8 cellular contexts compared by ENCODE assay signal in the genomic region with DNA sequence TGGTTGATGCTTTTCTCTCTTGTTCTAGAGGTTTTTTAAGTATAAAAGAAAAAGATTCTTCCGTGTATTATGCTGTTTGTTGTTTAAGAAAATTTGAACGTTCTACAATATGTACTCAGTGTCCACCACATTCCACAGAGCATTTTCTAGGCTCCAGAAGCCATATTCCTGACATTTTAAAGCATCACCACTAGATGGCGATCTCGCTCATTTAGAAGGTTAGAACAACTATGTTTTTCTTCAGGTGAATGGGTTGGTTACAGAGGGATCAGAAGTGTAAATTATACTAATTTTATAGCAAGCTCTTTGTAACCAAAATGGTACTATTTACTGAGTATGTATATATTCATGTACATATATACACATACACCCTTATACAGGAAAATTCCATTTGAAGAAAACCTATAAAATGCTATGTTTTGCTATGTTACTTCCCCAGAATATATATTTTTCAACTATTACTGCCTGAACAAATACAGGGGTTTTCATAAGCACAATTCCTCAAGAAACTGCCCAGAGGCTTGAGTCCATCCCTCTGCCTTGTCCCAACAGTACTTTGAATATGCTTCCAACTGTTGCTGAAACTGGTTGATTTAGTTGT.
DNase-seq lines count a peak whose midpoint lies in the region; ATAC-seq, FAIRE-seq and TF ChIP-seq lines count a peak whose summit lies in the region.

No MANE protein-coding gene starts in this region.

- no peak overlapping the region for H3K4me3 ChIP-seq in aorta (ENCODE audit: low read length in 2 of 2)

- H3K9me3 ChIP-seq in aorta (ENCODE audit: control insufficient read depth, low read length): no peaks in the 10 kb centered on the region

- H3K27ac Mint-ChIP-seq in nephron: peak overlapping the region in 1 of 3 experiments; percentile 2

- FAIRE-seq in G401.6 (lab: Jason Lieb, UNC): peak; percentile 97

- ATAC-seq in aorta (ENCODE audit: low FRiP score): no peak

- no peaks in the 10 kb centered on the region for H3K36me3 Mint-ChIP-seq in nephron (ENCODE audit: low read depth)

- H3K9me3 Mint-ChIP-seq in nephron: no peaks in the 10 kb centered on the region

- intact Hi-C loops in aorta (cut with DNase I): no loop called here

- DNase-seq in ACHN: peak; percentile 62
- peak; percentile 52 for DNase-seq in H4 (ENCODE audit: low spot score)
- DNase-seq in LHCN-M2 (ENCODE audit: low read depth): peak; percentile 69
- peak; percentile 9 for DNase-seq in SHP77 treated with DMSO at 0.1 percent for 48 hours (lab: John Stamatoyannopoulos, UW)
- peak; percentile 22 for DNase-seq in epidermal melanocyte (ENCODE audit: insufficient read length, low spot score)
- DNase-seq in aorta: no peak

- no peak overlapping the region for H3K27ac ChIP-seq in aorta (ENCODE audit: low read depth in 1 of 2, low read length in 2 of 2)

- TF ChIP-seq CTCF in nephron (IDR thresholded peaks at IDR 0.05; ENCODE audit: unreplicated experiment in 3 of 3): peak; percentile 69 to 75 (median 74)

- peaks cover 5% of the 10 kb centered on the region for H3K4me1 Mint-ChIP-seq in nephron

- no peaks in the 10 kb centered on the region for H3K36me3 ChIP-seq in aorta (ENCODE audit: control insufficient read depth in 1 of 2, insufficient read depth in 2 of 2, low read length in 1 of 2)

- no peaks in the 10 kb centered on the region for H3K27me3 Mint-ChIP-seq in nephron (ENCODE audit: low read depth)

- H3K4me1 ChIP-seq in aorta (ENCODE audit: control insufficient read depth in 1 of 2, insufficient read depth in 2 of 2, low read length in 2 of 2): no peaks in the 10 kb centered on the region

- 1% methylated on average over 4 of the region's 4 CpGs for WGBS in aorta, 2 donors

- in situ Hi-C loops in ACHN (cut with HindIII; ENCODE audit: low pct_ligation_motif_present, low pct_unique_long_range_greater_than_20kb, low sequenced_read_pairs): no loop called here

- no peak overlapping the region for H3K4me3 Mint-ChIP-seq in nephron

- no peaks in the 10 kb centered on the region for H3K27me3 ChIP-seq in aorta (ENCODE audit: control insufficient read depth in 1 of 2, insufficient read depth in 2 of 2, low read length in 1 of 2)

Comparison
In these comparisons a context has a peak if more than half of its experiments do, and no peak if none do; other contexts are left out.
1. DNase-seq: peak in ACHN (single experiment), H4 (single experiment), LHCN-M2 (single experiment), SHP77 treated with DMSO at 0.1 percent for 48 hours (single experiment) and epidermal melanocyte (single experiment); none in aorta (0 of 2).